In the genomic region with DNA sequence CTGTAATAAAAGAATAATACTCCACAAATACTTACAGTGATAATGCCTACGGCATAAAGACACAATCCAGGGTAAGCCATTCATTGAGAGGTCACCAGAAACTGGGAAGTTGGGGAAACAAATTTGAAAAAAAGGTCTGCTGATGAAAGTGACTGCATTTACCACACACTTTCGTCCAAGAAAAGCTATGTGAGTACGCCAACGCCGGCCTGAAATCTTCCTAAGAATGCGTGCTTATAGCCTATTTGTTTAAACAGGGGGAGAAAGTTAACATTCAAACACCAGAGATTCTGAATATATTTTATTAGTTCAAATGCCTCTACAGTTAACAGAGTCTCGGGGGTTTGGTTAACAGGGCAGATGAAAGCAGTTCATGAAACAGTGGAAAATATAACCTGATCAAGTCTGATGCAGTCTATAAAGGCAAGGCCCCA, we compare ENCODE assay signal across 9 cellular contexts. TPM values are rescaled to one million over a fixed set of nuclear protein-coding genes. Genes with fewer than 3 reads are reported as not detected.
DNase-seq lines count a peak whose midpoint lies in the region; ATAC-seq and TF ChIP-seq lines count a peak whose summit lies in the region.
"Had no signal": no experiment of that assay in that cellular context is flagged by ENCODE, and none has a peak within 500 bp of the region (broad histone marks: within the 10 kb centered on the region; RNA-seq: fewer than 3 reads in every experiment).

No MANE protein-coding gene starts in this region.

- H3K27ac ChIP-seq in right lobe of liver (peak overlapping the region; percentile 78 to 83 (median 78)), testis (peak overlapping the region; percentile 96)

- no peaks in the 10 kb centered on the region for H3K27me3 ChIP-seq in right lobe of liver
- no peaks in the 10 kb centered on the region for H3K27me3 ChIP-seq in testis

- H3K4me1 ChIP-seq in right lobe of liver: peaks cover 0 to 13% (median 7%) of the 10 kb centered on the region in 4 donors
- peaks cover 10% of the 10 kb centered on the region for H3K4me1 ChIP-seq in testis

- H3K36me3 ChIP-seq in right lobe of liver (peaks cover 0 to 28% (median 14%) of the 10 kb centered on the region in 4 donors), testis (ENCODE audit: low read depth, missing control alignments) (no peaks in the 10 kb centered on the region)

- peaks cover 14 to 18% (median 16%) of the 10 kb centered on the region in 3 donors for H3K4me1 Mint-ChIP-seq in IgD-negative memory B cell

- WGBS in right lobe of liver (ENCODE audit: insufficient coverage, low coverage, low lambda C conversion rate, missing lambda C conversion rate): 29% methylated on average over 7 of the region's 7 CpGs
- 5 to 21% methylated on average over 7 of the region's 7 CpGs for WGBS in testis, 2 donors

- H3K4me3 Mint-ChIP-seq in IgD-negative memory B cell: peak overlapping the region; percentile 92 to 99 (median 96)

- ATAC-seq in right lobe of liver: peak; percentile 35 to 43 (median 42)

- peak overlapping the region; percentile 98 for H3K27ac Mint-ChIP-seq in IgD-negative memory B cell

- no peak for TF ChIP-seq POLR2A in right lobe of liver (IDR thresholded peaks at IDR 0.05)
- TF ChIP-seq POLR2A in testis (IDR thresholded peaks at IDR 0.05): no peak

- TF ChIP-seq CTCF in GM10266 (IDR thresholded peaks at IDR 0.05; ENCODE audit: control insufficient read depth, insufficient read depth, low read depth, missing control alignments) (no peak), cardiac fibroblast (IDR thresholded peaks at IDR 0.05; ENCODE audit: low read depth, low read length) (no peak), right lobe of liver (IDR thresholded peaks at IDR 0.05) (no peak), testis (IDR thresholded peaks at IDR 0.05) (no peak)

- no peaks in the 10 kb centered on the region for H3K36me3 Mint-ChIP-seq in IgD-negative memory B cell

- H3K4me3 ChIP-seq in cardiac fibroblast (replicated peaks in 1 of 2; ENCODE audit: low read depth in 2 of 2, low read length in 2 of 2): peak overlapping the region; percentile 87 to 96
- peak overlapping the region; percentile 68 to 89 (median 87) for H3K4me3 ChIP-seq in right lobe of liver
- peak overlapping the region; percentile 69 to 92 for H3K4me3 ChIP-seq in testis

- H3K9me3 Mint-ChIP-seq in IgD-negative memory B cell: no peaks in the 10 kb centered on the region

- DNase-seq in GM10266 (ENCODE audit: extremely low spot score): peak; percentile 53
- no peak for DNase-seq in cardiac fibroblast (ENCODE audit: low read depth in 2 of 2)
- DNase-seq in right lobe of liver: no peak
- peak; percentile 28 for DNase-seq in testis
- no peak for DNase-seq in H4 (ENCODE audit: low spot score)
- DNase-seq in cortex of kidney (lab: John Stamatoyannopoulos, UW): no peak
- DNase-seq in NCI-H526 treated with DMSO at 0.1 percent for 48 hours (lab: John Stamatoyannopoulos, UW): no peak

- no peaks in the 10 kb centered on the region for H3K9me3 ChIP-seq in right lobe of liver
- H3K9me3 ChIP-seq in testis: no peaks in the 10 kb centered on the region

- no peaks in the 10 kb centered on the region for H3K27me3 Mint-ChIP-seq in IgD-negative memory B cell

- intact Hi-C loops in right lobe of liver (cut with DNase I) (no loop called here), testis (cut with DNase I; ENCODE audit: low total_unique reads) (no loop called here)

RNA-seq across cellular contexts. Expression of a gene that starts 0.7 kb away (rescaled TPM):
- polyA plus RNA-seq in IgD-negative memory B cell: 23.7 TPM
- 10 to 100 TPM in 4 of 6 experiments, 1 to 10 TPM in 2; 5.7 to 15.1 (median 11.0) TPM for total RNA-seq in right lobe of liver
- 10 to 100 TPM; 18.5 to 22.1 TPM for total RNA-seq in testis
- polyA plus RNA-seq in testis (ENCODE audit: insufficient read depth, low read depth, low replicate concordance): 19.7 TPM
- 26.6 and 28.4 TPM in 2 replicates for total RNA-seq in H4 (2014; rRNA removed; shearing (Covaris generic))

RNA-seq across cellular contexts. Expression of a gene that starts 21.8 kb away (rescaled TPM):
- not detected for polyA plus RNA-seq in IgD-negative memory B cell
- not detected for total RNA-seq in right lobe of liver
- total RNA-seq in testis: 10 to 100 TPM in 1 of 2 donors, 1 to 10 TPM in 1; 4.6 to 16.9 TPM
- polyA plus RNA-seq in testis (ENCODE audit: insufficient read depth, low read depth, low replicate concordance): 23.0 TPM
- total RNA-seq in H4 (2014; rRNA removed; shearing (Covaris generic)): not detected in 2 replicates
- total RNA-seq: subcutaneous adipose tissue had no signal

Comparison
In these comparisons a context has a peak if more than half of its experiments do, and no peak if none do; other contexts are left out.
1. DNase-seq: peak in GM10266 (single experiment) and testis (single experiment); none in cardiac fibroblast (0 of 2), right lobe of liver (0 of 3), H4 (single experiment), cortex of kidney (single experiment) and NCI-H526 treated with DMSO at 0.1 percent for 48 hours (single experiment).
2. Peak in every context shown above with its lines, with median percentiles within 50 percentile points of each other: H3K4me3 ChIP-seq.